Comparison of ENCODE assay signal across 12 cellular contexts in the genomic region with DNA sequence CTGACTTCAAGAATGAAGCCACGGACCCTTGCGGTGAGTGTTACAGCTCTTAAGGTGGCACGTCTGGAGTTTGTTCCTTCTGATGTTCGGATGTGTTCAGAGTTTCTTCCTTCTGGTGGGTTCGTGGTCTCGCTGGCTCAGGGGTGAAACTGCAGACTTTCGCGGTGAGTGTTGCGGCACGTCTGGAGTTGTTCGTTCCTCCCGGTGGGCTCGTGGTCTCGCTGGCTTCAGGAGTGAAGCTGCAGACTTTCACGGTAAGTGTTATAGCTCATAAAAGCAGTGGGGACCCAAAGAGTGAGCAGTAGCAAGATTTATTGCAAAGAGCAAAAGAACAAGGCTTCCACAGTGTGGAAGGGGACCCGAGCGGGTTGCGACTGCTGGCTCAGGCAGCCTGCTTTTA. TPM values are rescaled to one million over a fixed set of nuclear protein-coding genes. Genes with fewer than 3 reads are reported as not detected.
"Had no signal": no experiment of that assay in that cellular context is flagged by ENCODE, and none has a peak within 500 bp of the region (broad histone marks: within the 10 kb centered on the region; RNA-seq: fewer than 3 reads in every experiment).

No MANE protein-coding gene starts in this region.

RNA-seq across cellular contexts. Expression of a gene that starts 36.2 kb away (rescaled TPM):
- total RNA-seq: myocyte, natural killer cell, omental fat pad, osteocyte, pancreas, posterior vena cava, pulmonary artery endothelial cell, right atrium auricular region, sciatic nerve, smooth muscle cell, spleen, transverse colon had no signal
- polyA plus RNA-seq: pancreas had no signal
